ENCODE assay signal across 12 cellular contexts in the genomic region with DNA sequence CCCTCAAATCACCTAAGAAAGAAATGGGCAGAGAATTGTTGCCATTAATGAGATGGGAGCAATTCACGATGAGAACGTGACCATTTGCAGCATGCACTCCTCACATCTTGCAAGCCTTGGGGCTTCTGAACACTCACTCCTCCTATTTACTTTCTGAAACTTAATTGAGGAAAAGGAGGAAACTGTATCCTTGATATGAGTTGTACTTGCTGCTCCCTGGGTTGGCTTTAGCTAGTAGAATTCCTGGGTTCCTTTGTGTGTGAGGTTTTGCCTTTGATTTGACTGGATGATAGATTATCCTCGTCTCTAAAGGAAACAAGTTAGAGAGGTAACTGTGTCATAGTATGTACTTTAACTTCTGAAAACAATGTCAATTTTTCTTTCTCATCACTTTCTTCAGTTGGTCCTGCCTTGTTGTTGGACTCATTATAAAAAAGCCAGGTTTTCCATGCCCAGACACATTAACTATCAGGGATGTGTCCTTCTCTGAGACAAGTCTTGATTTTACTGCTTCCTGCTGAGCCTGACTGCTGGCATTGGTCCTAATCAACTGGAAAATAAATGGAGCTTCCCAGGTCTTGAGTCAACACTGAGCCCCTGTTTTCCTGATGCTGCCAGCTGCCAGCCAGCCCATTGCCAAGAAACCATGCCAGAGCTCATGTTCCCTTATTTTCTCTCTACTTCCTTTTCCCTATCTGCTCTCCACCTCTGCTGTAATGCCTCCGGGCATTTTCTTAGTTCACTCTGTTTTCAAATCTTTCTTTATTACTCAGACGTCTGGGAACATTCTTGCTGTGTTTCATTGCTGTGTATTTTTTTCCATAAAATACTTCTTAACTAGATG. TPM values are rescaled to one million over a fixed set of nuclear protein-coding genes. Genes with fewer than 3 reads are reported as not detected.
DNase-seq lines count a peak whose midpoint lies in the region; ATAC-seq and TF ChIP-seq lines count a peak whose summit lies in the region.
"Had no signal": no experiment of that assay in that cellular context is flagged by ENCODE, and none has a peak within 500 bp of the region (broad histone marks: within the 10 kb centered on the region; RNA-seq: fewer than 3 reads in every experiment).

No MANE protein-coding gene starts in this region.

- 46 to 63% (median 51%) methylated on average over 5 of the region's 5 CpGs for WGBS in heart left ventricle, 4 donors
- 5% methylated on average over 5 of the region's 5 CpGs for WGBS in aorta, 2 donors

- H3K4me1 ChIP-seq in heart left ventricle (peaks cover 0 to 6% (median 0%) of the 10 kb centered on the region in 12 donors), SJCRH30 (peaks cover 16% of the 10 kb centered on the region), aorta (ENCODE audit: control insufficient read depth in 1 of 2, insufficient read depth in 2 of 2, low read length in 2 of 2) (peaks cover 3 to 10% of the 10 kb centered on the region in 2 donors)

- ATAC-seq in heart left ventricle (peak in 3 of 4 donors; percentile 11 to 70 (median 68)), left ventricle myocardium superior (peak; percentile 60), aorta (ENCODE audit: low FRiP score) (peak; percentile 69)

- H3K27me3 ChIP-seq in heart left ventricle (no peaks in the 10 kb centered on the region), SJCRH30 (no peaks in the 10 kb centered on the region), aorta (ENCODE audit: control insufficient read depth in 1 of 2, insufficient read depth in 2 of 2, low read length in 1 of 2) (no peaks in the 10 kb centered on the region)

- H3K4me3 ChIP-seq in heart left ventricle (no peak overlapping the region), SJCRH30 (no peak overlapping the region), aorta (ENCODE audit: low read length in 2 of 2) (no peak overlapping the region)

- TF ChIP-seq POLR2A in heart left ventricle (IDR thresholded peaks at IDR 0.05): no peak

- intact Hi-C loops in heart left ventricle (cut with DNase I) (no loop called here), cardiac septum (cut with DNase I) (no loop called here), left ventricle myocardium superior (cut with micrococcal nuclease) (no loop called here), aorta (cut with DNase I) (loop anchor here in 1 of 2 donors (5.0 kb wide), 1 partner anchor 40 kb away; no protein-coding TSS in a partner anchor)

- peaks cover 0 to 7% (median 0%) of the 10 kb centered on the region in 12 donors for H3K9me3 ChIP-seq in heart left ventricle
- no peaks in the 10 kb centered on the region; the same call in 1 of the 2 replicates for H3K9me3 ChIP-seq in SJCRH30 (replicated peaks)
- no peaks in the 10 kb centered on the region for H3K9me3 ChIP-seq in aorta (ENCODE audit: control insufficient read depth, low read length)
- H3K9me3 ChIP-seq: neutrophil had no signal

- TF ChIP-seq CTCF in heart left ventricle (IDR thresholded peaks at IDR 0.05): no peak

- H3K27ac ChIP-seq in heart left ventricle (no peak overlapping the region), SJCRH30 (peak overlapping the region; percentile 26; the same call in 1 of the 2 replicates), aorta (ENCODE audit: low read depth in 1 of 2, low read length in 2 of 2) (peak overlapping the region; percentile 61)
- H3K27ac ChIP-seq: neutrophil had no signal

- peak in 1 of 5 donors; percentile 38 for DNase-seq in heart left ventricle
- no peak for DNase-seq in cardiac septum (ENCODE audit: low spot score)
- peak; percentile 66 to 84 for DNase-seq in SJCRH30
- no peak for DNase-seq in left ventricle myocardium superior
- DNase-seq in aorta: peak; percentile 74 to 86
- DNase-seq in HuH-7 (ENCODE audit: low spot score): no peak
- no peak for DNase-seq in activated T-cell treated with anti-CD3 and anti-CD28 coated beads, Interleukin-2, amount 50 U/mL, for 48 hours
- no peak for DNase-seq in SIG-M5 treated with dmso at 0.1 percent for 504 hours (lab: John Stamatoyannopoulos, UW; ENCODE audit: unreplicated experiment)
- DNase-seq: activated CD4-positive, alpha-beta T cell treated with anti-CD3 and anti-CD28 coated beads for 48 hours; effector memory CD4-positive, alpha-beta T cell had no signal

- H3K36me3 ChIP-seq in heart left ventricle (no peaks in the 10 kb centered on the region), SJCRH30 (no peaks in the 10 kb centered on the region), aorta (ENCODE audit: control insufficient read depth in 1 of 2, insufficient read depth in 2 of 2, low read length in 1 of 2) (no peaks in the 10 kb centered on the region)
- H3K36me3 ChIP-seq: neutrophil had no signal

RNA-seq across cellular contexts. Expression of a gene that starts 6.0 kb away (rescaled TPM):
- total RNA-seq in heart left ventricle: under 1 TPM in 4 of 9 donors, not detected in 5; 0.12 to 0.28 (median 0.24) TPM
- polyA plus RNA-seq in heart left ventricle: under 1 TPM in 1 of 2 donors, not detected in 1; 0.23 TPM
- total RNA-seq in cardiac septum: 0.48 TPM
- total RNA-seq in SJCRH30 (2014; rRNA removed; shearing (Covaris generic)): 18.3 and 20.3 TPM in 2 replicates
- total RNA-seq in left ventricle myocardium superior: not detected
- 10 to 100 TPM; 65.1 to 74.4 TPM for total RNA-seq in aorta
- 10 to 100 TPM; 57.5 to 90.8 TPM for polyA plus RNA-seq in aorta
- polyA plus RNA-seq: AG04450 had no signal

Comparison
In these comparisons a context has a peak if more than half of its experiments do, and no peak if none do; other contexts are left out.
1. DNase-seq: peak in SJCRH30 (2 of 2) and aorta (2 of 2); none in cardiac septum (single experiment), left ventricle myocardium superior (single experiment), HuH-7 (single experiment), activated T-cell treated with anti-CD3 and anti-CD28 coated beads, Interleukin-2, amount 50 U/mL, for 48 hours (0 of 2) and SIG-M5 treated with dmso at 0.1 percent for 504 hours (single experiment).
2. H3K27ac ChIP-seq: peak in SJCRH30 (single experiment) and aorta (2 of 2); none in heart left ventricle (0 of 12).
3. RNA of a gene that starts 6.0 kb away (total RNA-seq): 65.1 to 74.4 TPM in aorta and 18.3 to 20.3 TPM in SJCRH30; 0.48 TPM in cardiac septum (single experiment), 0.12 to 0.28 TPM in heart left ventricle and not detected in left ventricle myocardium superior (single experiment); every median in the first group is over 10 times any median in the second.
4. Peak in every context shown above with its lines, with median percentiles within 50 percentile points of each other: ATAC-seq.